ENCODE assay signal across 1 cellular context in the genomic region with DNA sequence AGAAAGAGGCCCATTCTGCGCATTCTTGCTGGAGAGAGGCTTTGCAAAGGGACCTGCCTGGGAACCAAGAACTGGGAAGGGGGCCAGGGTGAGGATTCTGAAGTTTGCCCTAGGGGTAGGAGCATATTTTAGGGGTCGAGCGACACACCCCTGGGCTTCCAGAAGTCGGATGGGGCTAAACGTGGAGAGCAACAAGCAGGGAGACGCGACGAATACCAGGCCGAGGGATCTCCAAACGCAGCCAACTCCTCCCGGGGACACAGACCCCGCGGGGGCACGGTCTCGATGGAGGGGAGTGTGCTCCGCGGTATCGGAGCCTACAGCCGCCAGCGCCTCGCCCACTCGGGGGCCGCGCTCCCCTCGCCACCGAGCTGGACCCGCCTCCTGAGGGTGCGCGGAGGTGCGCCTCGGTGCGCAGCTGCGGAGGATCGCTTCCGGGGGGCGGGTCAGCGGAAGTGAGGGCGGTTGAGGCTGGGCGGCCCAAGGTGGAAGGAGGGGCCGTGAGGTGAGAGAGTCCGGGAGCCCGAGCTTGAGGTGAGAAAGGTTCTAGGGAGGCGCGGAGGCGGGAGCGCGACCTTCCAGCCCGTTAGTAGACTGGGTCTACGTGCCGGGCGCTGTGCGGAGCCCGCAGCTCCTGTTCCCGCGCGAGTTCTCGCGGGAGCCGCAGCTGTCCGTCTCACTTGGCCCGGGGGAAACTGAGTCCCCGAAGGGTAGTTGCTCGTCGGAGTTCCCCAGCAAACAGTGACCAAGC.
A peak's percentile ranks its signal among the peaks of the same experiment; 100 is the strongest.
TF ChIP-seq lines count a peak whose summit lies in the region.

A gene (plus strand): TSS at position 459 of the 751 bp plus-strand sequence. CDS start 3,151 bp downstream, outside the sequence.

TF ChIP-seq in K562, 482 proteins besides CTCF, POLR2A, EP300 and RAD21 (continued from another document and continues in another):
- TF ChIP-seq, protein P1, sequence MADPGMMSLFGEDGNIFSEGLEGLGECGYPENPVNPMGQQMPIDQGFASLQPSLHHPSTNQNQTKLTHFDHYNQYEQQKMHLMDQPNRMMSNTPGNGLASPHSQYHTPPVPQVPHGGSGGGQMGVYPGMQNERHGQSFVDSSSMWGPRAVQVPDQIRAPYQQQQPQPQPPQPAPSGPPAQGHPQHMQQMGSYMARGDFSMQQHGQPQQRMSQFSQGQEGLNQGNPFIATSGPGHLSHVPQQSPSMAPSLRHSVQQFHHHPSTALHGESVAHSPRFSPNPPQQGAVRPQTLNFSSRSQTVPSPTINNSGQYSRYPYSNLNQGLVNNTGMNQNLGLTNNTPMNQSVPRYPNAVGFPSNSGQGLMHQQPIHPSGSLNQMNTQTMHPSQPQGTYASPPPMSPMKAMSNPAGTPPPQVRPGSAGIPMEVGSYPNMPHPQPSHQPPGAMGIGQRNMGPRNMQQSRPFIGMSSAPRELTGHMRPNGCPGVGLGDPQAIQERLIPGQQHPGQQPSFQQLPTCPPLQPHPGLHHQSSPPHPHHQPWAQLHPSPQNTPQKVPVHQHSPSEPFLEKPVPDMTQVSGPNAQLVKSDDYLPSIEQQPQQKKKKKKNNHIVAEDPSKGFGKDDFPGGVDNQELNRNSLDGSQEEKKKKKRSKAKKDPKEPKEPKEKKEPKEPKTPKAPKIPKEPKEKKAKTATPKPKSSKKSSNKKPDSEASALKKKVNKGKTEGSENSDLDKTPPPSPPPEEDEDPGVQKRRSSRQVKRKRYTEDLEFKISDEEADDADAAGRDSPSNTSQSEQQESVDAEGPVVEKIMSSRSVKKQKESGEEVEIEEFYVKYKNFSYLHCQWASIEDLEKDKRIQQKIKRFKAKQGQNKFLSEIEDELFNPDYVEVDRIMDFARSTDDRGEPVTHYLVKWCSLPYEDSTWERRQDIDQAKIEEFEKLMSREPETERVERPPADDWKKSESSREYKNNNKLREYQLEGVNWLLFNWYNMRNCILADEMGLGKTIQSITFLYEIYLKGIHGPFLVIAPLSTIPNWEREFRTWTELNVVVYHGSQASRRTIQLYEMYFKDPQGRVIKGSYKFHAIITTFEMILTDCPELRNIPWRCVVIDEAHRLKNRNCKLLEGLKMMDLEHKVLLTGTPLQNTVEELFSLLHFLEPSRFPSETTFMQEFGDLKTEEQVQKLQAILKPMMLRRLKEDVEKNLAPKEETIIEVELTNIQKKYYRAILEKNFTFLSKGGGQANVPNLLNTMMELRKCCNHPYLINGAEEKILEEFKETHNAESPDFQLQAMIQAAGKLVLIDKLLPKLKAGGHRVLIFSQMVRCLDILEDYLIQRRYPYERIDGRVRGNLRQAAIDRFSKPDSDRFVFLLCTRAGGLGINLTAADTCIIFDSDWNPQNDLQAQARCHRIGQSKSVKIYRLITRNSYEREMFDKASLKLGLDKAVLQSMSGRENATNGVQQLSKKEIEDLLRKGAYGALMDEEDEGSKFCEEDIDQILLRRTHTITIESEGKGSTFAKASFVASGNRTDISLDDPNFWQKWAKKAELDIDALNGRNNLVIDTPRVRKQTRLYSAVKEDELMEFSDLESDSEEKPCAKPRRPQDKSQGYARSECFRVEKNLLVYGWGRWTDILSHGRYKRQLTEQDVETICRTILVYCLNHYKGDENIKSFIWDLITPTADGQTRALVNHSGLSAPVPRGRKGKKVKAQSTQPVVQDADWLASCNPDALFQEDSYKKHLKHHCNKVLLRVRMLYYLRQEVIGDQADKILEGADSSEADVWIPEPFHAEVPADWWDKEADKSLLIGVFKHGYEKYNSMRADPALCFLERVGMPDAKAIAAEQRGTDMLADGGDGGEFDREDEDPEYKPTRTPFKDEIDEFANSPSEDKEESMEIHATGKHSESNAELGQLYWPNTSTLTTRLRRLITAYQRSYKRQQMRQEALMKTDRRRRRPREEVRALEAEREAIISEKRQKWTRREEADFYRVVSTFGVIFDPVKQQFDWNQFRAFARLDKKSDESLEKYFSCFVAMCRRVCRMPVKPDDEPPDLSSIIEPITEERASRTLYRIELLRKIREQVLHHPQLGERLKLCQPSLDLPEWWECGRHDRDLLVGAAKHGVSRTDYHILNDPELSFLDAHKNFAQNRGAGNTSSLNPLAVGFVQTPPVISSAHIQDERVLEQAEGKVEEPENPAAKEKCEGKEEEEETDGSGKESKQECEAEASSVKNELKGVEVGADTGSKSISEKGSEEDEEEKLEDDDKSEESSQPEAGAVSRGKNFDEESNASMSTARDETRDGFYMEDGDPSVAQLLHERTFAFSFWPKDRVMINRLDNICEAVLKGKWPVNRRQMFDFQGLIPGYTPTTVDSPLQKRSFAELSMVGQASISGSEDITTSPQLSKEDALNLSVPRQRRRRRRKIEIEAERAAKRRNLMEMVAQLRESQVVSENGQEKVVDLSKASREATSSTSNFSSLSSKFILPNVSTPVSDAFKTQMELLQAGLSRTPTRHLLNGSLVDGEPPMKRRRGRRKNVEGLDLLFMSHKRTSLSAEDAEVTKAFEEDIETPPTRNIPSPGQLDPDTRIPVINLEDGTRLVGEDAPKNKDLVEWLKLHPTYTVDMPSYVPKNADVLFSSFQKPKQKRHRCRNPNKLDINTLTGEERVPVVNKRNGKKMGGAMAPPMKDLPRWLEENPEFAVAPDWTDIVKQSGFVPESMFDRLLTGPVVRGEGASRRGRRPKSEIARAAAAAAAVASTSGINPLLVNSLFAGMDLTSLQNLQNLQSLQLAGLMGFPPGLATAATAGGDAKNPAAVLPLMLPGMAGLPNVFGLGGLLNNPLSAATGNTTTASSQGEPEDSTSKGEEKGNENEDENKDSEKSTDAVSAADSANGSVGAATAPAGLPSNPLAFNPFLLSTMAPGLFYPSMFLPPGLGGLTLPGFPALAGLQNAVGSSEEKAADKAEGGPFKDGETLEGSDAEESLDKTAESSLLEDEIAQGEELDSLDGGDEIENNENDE (IDR thresholded peaks at IDR 0.05; ENCODE audit: low read depth, low read length): no peak
- peak; percentile 86 for TF ChIP-seq ATF7 (IDR thresholded peaks at IDR 0.05)
- TF ChIP-seq, protein P2, sequence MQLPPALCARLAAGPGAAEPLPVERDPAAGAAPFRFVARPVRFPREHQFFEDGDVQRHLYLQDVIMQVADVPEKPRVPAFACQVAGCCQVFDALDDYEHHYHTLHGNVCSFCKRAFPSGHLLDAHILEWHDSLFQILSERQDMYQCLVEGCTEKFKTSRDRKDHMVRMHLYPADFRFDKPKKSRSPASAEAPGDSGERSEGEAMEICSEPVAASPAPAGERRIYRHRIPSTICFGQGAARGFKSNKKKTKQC (CRISPR knock-in tag; IDR thresholded peaks at IDR 0.05): peak; percentile 49
- no peak for TF ChIP-seq EHMT2 (IDR thresholded peaks at IDR 0.05)
- TF ChIP-seq, protein P3, sequence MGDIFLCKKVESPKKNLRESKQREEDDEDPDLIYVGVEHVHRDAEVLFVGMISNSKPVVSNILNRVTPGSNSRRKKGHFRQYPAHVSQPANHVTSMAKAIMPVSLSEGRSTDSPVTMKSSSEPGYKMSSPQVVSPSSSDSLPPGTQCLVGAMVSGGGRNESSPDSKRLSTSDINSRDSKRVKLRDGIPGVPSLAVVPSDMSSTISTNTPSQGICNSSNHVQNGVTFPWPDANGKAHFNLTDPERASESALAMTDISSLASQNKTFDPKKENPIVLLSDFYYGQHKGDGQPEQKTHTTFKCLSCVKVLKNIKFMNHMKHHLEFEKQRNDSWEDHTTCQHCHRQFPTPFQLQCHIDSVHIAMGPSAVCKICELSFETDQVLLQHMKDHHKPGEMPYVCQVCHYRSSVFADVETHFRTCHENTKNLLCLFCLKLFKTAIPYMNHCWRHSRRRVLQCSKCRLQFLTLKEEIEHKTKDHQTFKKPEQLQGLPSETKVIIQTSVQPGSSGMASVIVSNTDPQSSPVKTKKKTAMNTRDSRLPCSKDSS (IDR thresholded peaks at IDR 0.05; ENCODE audit: low read depth, partially characterized antibody): no peak
- TF ChIP-seq ZNF707 (CRISPR knock-in tag; conservative IDR thresholded peaks at IDR 0.05): no peak
- TF ChIP-seq, protein P4, sequence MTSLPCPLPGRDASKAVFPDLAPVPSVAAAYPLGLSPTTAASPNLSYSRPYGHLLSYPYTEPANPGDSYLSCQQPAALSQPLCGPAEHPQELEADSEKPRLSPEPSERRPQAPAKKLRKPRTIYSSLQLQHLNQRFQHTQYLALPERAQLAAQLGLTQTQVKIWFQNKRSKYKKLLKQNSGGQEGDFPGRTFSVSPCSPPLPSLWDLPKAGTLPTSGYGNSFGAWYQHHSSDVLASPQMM (CRISPR knock-in tag; IDR thresholded peaks at IDR 0.05): no peak
- TF ChIP-seq SMAD1 (IDR thresholded peaks at IDR 0.05; ENCODE audit: low read depth, low read length, partially characterized antibody): no peak
- TF ChIP-seq, protein P5, sequence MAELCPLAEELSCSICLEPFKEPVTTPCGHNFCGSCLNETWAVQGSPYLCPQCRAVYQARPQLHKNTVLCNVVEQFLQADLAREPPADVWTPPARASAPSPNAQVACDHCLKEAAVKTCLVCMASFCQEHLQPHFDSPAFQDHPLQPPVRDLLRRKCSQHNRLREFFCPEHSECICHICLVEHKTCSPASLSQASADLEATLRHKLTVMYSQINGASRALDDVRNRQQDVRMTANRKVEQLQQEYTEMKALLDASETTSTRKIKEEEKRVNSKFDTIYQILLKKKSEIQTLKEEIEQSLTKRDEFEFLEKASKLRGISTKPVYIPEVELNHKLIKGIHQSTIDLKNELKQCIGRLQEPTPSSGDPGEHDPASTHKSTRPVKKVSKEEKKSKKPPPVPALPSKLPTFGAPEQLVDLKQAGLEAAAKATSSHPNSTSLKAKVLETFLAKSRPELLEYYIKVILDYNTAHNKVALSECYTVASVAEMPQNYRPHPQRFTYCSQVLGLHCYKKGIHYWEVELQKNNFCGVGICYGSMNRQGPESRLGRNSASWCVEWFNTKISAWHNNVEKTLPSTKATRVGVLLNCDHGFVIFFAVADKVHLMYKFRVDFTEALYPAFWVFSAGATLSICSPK (IDR thresholded peaks at IDR 0.05; ENCODE audit: borderline replicate concordance): no peak
- peak; percentile 73 for TF ChIP-seq CHD1 (IDR thresholded peaks at IDR 0.05; ENCODE audit: low read length)
- TF ChIP-seq, protein P6, sequence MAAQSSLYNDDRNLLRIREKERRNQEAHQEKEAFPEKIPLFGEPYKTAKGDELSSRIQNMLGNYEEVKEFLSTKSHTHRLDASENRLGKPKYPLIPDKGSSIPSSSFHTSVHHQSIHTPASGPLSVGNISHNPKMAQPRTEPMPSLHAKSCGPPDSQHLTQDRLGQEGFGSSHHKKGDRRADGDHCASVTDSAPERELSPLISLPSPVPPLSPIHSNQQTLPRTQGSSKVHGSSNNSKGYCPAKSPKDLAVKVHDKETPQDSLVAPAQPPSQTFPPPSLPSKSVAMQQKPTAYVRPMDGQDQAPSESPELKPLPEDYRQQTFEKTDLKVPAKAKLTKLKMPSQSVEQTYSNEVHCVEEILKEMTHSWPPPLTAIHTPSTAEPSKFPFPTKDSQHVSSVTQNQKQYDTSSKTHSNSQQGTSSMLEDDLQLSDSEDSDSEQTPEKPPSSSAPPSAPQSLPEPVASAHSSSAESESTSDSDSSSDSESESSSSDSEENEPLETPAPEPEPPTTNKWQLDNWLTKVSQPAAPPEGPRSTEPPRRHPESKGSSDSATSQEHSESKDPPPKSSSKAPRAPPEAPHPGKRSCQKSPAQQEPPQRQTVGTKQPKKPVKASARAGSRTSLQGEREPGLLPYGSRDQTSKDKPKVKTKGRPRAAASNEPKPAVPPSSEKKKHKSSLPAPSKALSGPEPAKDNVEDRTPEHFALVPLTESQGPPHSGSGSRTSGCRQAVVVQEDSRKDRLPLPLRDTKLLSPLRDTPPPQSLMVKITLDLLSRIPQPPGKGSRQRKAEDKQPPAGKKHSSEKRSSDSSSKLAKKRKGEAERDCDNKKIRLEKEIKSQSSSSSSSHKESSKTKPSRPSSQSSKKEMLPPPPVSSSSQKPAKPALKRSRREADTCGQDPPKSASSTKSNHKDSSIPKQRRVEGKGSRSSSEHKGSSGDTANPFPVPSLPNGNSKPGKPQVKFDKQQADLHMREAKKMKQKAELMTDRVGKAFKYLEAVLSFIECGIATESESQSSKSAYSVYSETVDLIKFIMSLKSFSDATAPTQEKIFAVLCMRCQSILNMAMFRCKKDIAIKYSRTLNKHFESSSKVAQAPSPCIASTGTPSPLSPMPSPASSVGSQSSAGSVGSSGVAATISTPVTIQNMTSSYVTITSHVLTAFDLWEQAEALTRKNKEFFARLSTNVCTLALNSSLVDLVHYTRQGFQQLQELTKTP (IDR thresholded peaks at IDR 0.05; ENCODE audit: low read depth in 1 of 2, partially characterized antibody in 2 of 2): no peak
- peak in 1 of 2 experiments; percentile 69; a peak in 1 of 4 replicates for TF ChIP-seq KDM4B (IDR thresholded peaks at IDR 0.05; ENCODE audit: borderline replicate concordance in 2 of 2, low read depth in 1 of 2)
- TF ChIP-seq PTTG1 (tag; IDR thresholded peaks at IDR 0.05; ENCODE audit: low read depth): no peak
- no peak for TF ChIP-seq ZKSCAN8 (CRISPR knock-in tag; IDR thresholded peaks at IDR 0.05)
- TF ChIP-seq, protein P7, sequence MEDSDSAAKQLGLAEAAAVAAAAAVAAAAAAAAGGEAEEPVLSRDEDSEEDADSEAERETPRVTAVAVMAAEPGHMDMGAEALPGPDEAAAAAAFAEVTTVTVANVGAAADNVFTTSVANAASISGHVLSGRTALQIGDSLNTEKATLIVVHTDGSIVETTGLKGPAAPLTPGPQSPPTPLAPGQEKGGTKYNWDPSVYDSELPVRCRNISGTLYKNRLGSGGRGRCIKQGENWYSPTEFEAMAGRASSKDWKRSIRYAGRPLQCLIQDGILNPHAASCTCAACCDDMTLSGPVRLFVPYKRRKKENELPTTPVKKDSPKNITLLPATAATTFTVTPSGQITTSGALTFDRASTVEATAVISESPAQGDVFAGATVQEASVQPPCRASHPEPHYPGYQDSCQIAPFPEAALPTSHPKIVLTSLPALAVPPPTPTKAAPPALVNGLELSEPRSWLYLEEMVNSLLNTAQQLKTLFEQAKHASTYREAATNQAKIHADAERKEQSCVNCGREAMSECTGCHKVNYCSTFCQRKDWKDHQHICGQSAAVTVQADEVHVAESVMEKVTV (CRISPR knock-in tag; IDR thresholded peaks at IDR 0.05): no peak
- TF ChIP-seq NCOA1 (IDR thresholded peaks at IDR 0.05; ENCODE audit: low read depth): no peak
- no peak for TF ChIP-seq EZH2 (IDR thresholded peaks at IDR 0.05; ENCODE audit: borderline replicate concordance, low read depth, low read length)
- no peak for TF ChIP-seq FOXM1 (IDR thresholded peaks at IDR 0.05; ENCODE audit: low read depth)
- peak; percentile 90; the same call in 1 of the 2 replicates for TF ChIP-seq FOXM1 (CRISPR knock-in tag; IDR thresholded peaks at IDR 0.05; ENCODE audit: low read depth)
- no peak for TF ChIP-seq RBM17 (IDR thresholded peaks at IDR 0.05; ENCODE audit: borderline replicate concordance, low read depth, low read length)
- TF ChIP-seq CBX3 (IDR thresholded peaks at IDR 0.05; ENCODE audit: borderline replicate concordance in 1 of 2, low read length in 2 of 2): peak in 1 of 2 experiments; percentile 46; a peak in 1 of 3 replicates
- no peak for TF ChIP-seq ZFPM2 (CRISPR knock-in tag; IDR thresholded peaks at IDR 0.05)
- no peak for TF ChIP-seq SRSF9 (IDR thresholded peaks at IDR 0.05; ENCODE audit: borderline replicate concordance, low read depth, low read length)
- TF ChIP-seq STAT5A (IDR thresholded peaks at IDR 0.05; ENCODE audit: borderline replicate concordance, low read length): no peak
- no peak for TF ChIP-seq CBX2 (IDR thresholded peaks at IDR 0.05; ENCODE audit: insufficient read depth, low read length, poor library complexity, severe bottlenecking)
- TF ChIP-seq ZNF316 (IDR thresholded peaks at IDR 0.05): no peak
- no peak; a peak in 1 of 4 replicates for TF ChIP-seq TBL1XR1 (IDR thresholded peaks at IDR 0.05; ENCODE audit: low read length in 2 of 2)
- peak; percentile 96 for TF ChIP-seq GABPA (tag; conservative IDR thresholded peaks at IDR 0.05; ENCODE audit: low read depth)
- no peak for TF ChIP-seq RBM14 (IDR thresholded peaks at IDR 0.05; ENCODE audit: borderline replicate concordance, insufficient read depth, low read depth, low read length)
- TF ChIP-seq SMAD4 (CRISPR knock-in tag; conservative IDR thresholded peaks at IDR 0.05): no peak
- no peak for TF ChIP-seq PHB2 (IDR thresholded peaks at IDR 0.05; ENCODE audit: low read depth)
- peak; percentile 94 for TF ChIP-seq GABPB1 (CRISPR knock-in tag; IDR thresholded peaks at IDR 0.05)
- no peak for TF ChIP-seq MAFG (tag; conservative IDR thresholded peaks at IDR 0.05)
